In genomic region chr14:43522191-43522590, GRCh38 we compare ENCODE assay signal across 31 cellular contexts.
"Had no signal": no experiment of that assay in that cellular context is flagged by ENCODE, and none has a peak within 500 bp of the region (broad histone marks: within the 10 kb centered on the region; RNA-seq: fewer than 3 reads in every experiment).

No MANE protein-coding gene starts in this region.

- H3K36me3 ChIP-seq: ascending aorta, breast epithelium, cardiac muscle cell, colonic mucosa had no signal

- DNase-seq: activated CD4-positive, alpha-beta memory T cell treated with anti-CD3 and anti-CD28 coated beads, Interleukin-2, amount 10 ng/mL, durations not matched to agents 7 days and 5 days; activated CD4-positive, alpha-beta T cell treated with anti-CD3 and anti-CD28 coated beads for 1 hour; activated CD4-positive, alpha-beta T cell treated with anti-CD3 and anti-CD28 coated beads for 4 hours; activated CD4-positive, alpha-beta T cell treated with anti-CD3 and anti-CD28 coated beads, Interleukin-2, amount 10 ng/mL, durations not matched to agents 7 days and 5 days; activated CD4-positive, alpha-beta T cell treated with anti-CD3 and anti-CD28 coated beads, Interleukin-2, amount 50 U/mL, for 4 hours; activated CD8-positive, alpha-beta memory T cell treated with anti-CD3 and anti-CD28 coated beads, Interleukin-2, amount 50 U/mL, for 48 hours; activated gamma-delta T cell; activated naive CD4-positive, alpha-beta T cell; activated naive CD4-positive, alpha-beta T cell treated with anti-CD3 and anti-CD28 coated beads, Interleukin-2, amount 10 ng/mL, durations not matched to agents 7 days and 5 days; activated naive CD8-positive, alpha-beta T cell treated with anti-CD3 and anti-CD28 coated beads, Interleukin-2, amount 10 ng/mL, durations not matched to agents 7 days and 5 days; activated T-cell treated with anti-CD3 and anti-CD28 coated beads for 4 hours; activated T-cell treated with anti-CD3 and anti-CD28 coated beads, Interleukin-2, amount 50 U/mL, for 24 hours; activated T-cell treated with anti-CD3 and anti-CD28 coated beads, Interleukin-2, amount 50 U/mL, for 72 hours; central memory CD4-positive, alpha-beta T cell; cerebellar nuclear complex; colonic mucosa; dorsolateral prefrontal cortex; effector memory CD4-positive, alpha-beta T cell; endodermal cell; foreskin fibroblast; head of caudate nucleus; T-helper 2 cell had no signal

- FAIRE-seq: frontal cortex, TTC549 had no signal

- H3K9me3 ChIP-seq: ascending aorta, breast epithelium, colonic mucosa had no signal

- H3K27me3 ChIP-seq: ascending aorta, breast epithelium, cardiac muscle cell, colonic mucosa, dorsolateral prefrontal cortex had no signal

- H3K27ac ChIP-seq: ascending aorta, breast epithelium, cardiac muscle cell, colonic mucosa, dorsolateral prefrontal cortex, VCaP had no signal

- H3K4me3 ChIP-seq: ascending aorta, breast epithelium, cardiac muscle cell, colonic mucosa, dorsolateral prefrontal cortex had no signal

- ATAC-seq: activated naive CD4-positive, alpha-beta T cell treated with anti-CD3 and anti-CD28 coated beads, Interleukin-2, amount 50 U/mL, for 72 hours; activated T-cell treated with anti-CD3 and anti-CD28 coated beads, Interleukin-2, amount 50 U/mL, for 72 hours; esophagus mucosa; WTC11 had no signal

- H3K4me1 ChIP-seq: ascending aorta, breast epithelium, colonic mucosa had no signal
